13 cellular contexts compared by ENCODE assay signal in the genomic region with DNA sequence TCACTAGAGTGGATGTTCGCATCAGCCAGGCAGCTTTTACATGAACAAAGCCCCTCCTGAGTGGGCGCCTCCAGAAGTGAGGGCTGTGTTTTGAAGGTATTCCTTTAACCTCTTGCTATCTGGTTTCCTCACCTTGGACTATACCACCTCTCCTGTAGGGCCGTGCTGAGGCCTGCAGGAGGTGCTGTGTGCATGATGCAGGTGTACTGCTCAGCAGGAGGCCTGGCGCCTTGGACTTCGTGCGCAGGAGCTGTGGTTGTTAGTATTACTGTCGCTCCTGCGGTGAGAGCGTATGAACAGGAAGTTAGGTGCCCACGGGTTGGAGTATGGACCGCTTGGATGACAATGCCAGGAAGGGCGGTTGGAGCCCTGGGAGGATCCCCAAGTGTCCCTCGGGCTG.
DNase-seq lines count a peak whose midpoint lies in the region; FAIRE-seq and TF ChIP-seq lines count a peak whose summit lies in the region.
"Had no signal": no experiment of that assay in that cellular context is flagged by ENCODE, and none has a peak within 500 bp of the region (broad histone marks: within the 10 kb centered on the region; RNA-seq: fewer than 3 reads in every experiment).

No MANE protein-coding gene starts in this region.

- no peaks in the 10 kb centered on the region for H3K36me3 ChIP-seq in bronchial epithelial cell (ENCODE audit: control insufficient read depth, insufficient read depth, low read length)
- H3K36me3 ChIP-seq in mesendoderm (ENCODE audit: control insufficient read depth, insufficient read depth, low read length), result no peaks in the 10 kb centered on the region
- no peaks in the 10 kb centered on the region for H3K36me3 ChIP-seq in testis (ENCODE audit: low read depth, missing control alignments)
- no peaks in the 10 kb centered on the region for H3K36me3 ChIP-seq in smooth muscle cell (ENCODE audit: low read depth)
- H3K36me3 ChIP-seq: HAP-1, thoracic aorta had no signal

- no peak for TF ChIP-seq POLR2A in testis (IDR thresholded peaks at IDR 0.05)

- no peak overlapping the region for H2BK5ac ChIP-seq in mesendoderm (ENCODE audit: low read length)

- no peak for FAIRE-seq in bronchial epithelial cell (lab: Jason Lieb, UNC)
- FAIRE-seq: A549 had no signal

- no peak overlapping the region for H2BK120ac ChIP-seq in mesendoderm (ENCODE audit: low read depth, low read length)

- H3K9ac ChIP-seq in mesendoderm (ENCODE audit: low read length) (no peak overlapping the region), smooth muscle cell (ENCODE audit: low read depth) (no peak overlapping the region)

- H3K4me1 ChIP-seq in mesendoderm (ENCODE audit: control insufficient read depth, low read depth, low read length) (no peaks in the 10 kb centered on the region), testis (peaks cover 4% of the 10 kb centered on the region), smooth muscle cell (ENCODE audit: low read depth) (peaks cover 8% of the 10 kb centered on the region)
- H3K4me1 ChIP-seq: A549 had no signal

- no peak overlapping the region for H4K8ac ChIP-seq in mesendoderm (ENCODE audit: low read depth, low read length)

- H3K23ac ChIP-seq in mesendoderm (ENCODE audit: low read length), result no peak overlapping the region

- no peaks in the 10 kb centered on the region for H3F3A ChIP-seq in smooth muscle cell (ENCODE audit: low read depth)

- no peaks in the 10 kb centered on the region for H3K79me1 ChIP-seq in mesendoderm (ENCODE audit: low read length)

- H3K4me3 ChIP-seq in Jurkat, Clone E6-1 (ENCODE audit: low read length), result no peak overlapping the region
- no peak overlapping the region for H3K4me3 ChIP-seq in bronchial epithelial cell (ENCODE audit: low read depth, low read length)
- H3K4me3 ChIP-seq in mesendoderm (ENCODE audit: low read length), result no peak overlapping the region
- no peak overlapping the region for H3K4me3 ChIP-seq in testis
- no peak overlapping the region for H3K4me3 ChIP-seq in smooth muscle cell
- H3K4me3 ChIP-seq: A549, HAP-1, thoracic aorta had no signal

- H2BK15ac ChIP-seq in mesendoderm (replicated peaks; ENCODE audit: low read depth), result no peak overlapping the region

- no peak overlapping the region for H2AK5ac ChIP-seq in mesendoderm (ENCODE audit: low read length)

- no peak overlapping the region for H3K18ac ChIP-seq in mesendoderm (ENCODE audit: low read length)

- no peaks in the 10 kb centered on the region for H3K9me3 ChIP-seq in testis
- no peaks in the 10 kb centered on the region for H3K9me3 ChIP-seq in smooth muscle cell (replicated peaks; ENCODE audit: low read depth)
- H3K9me3 ChIP-seq: A549, HAP-1, thoracic aorta had no signal

- H3K27me3 ChIP-seq in bronchial epithelial cell (ENCODE audit: control insufficient read depth, insufficient read depth, low read length) (no peaks in the 10 kb centered on the region), mesendoderm (ENCODE audit: insufficient read depth, low read length, poor library complexity) (no peaks in the 10 kb centered on the region), testis (no peaks in the 10 kb centered on the region), smooth muscle cell (ENCODE audit: low read depth) (no peaks in the 10 kb centered on the region)

- H3K27ac ChIP-seq in mesendoderm (ENCODE audit: low read depth, low read length), result no peak overlapping the region
- no peak overlapping the region for H3K27ac ChIP-seq in testis
- H3K27ac ChIP-seq in smooth muscle cell (ENCODE audit: low read depth), result no peak overlapping the region
- H3K27ac ChIP-seq: A549, thoracic aorta had no signal

- DNase-seq in DMS53 (lab: John Stamatoyannopoulos, UW) (peak; percentile 57), DMS53 treated with DMSO at 0.1 percent for 48 hours (lab: John Stamatoyannopoulos, UW; ENCODE audit: unreplicated experiment) (no peak), bronchial epithelial cell (ENCODE audit: low read depth) (no peak), mesendoderm (peak; percentile 80), testis (no peak), smooth muscle cell (lab: John Stamatoyannopoulos, UW; ENCODE audit: unreplicated experiment) (no peak), KG1 (lab: John Stamatoyannopoulos, UW) (no peak)
- DNase-seq in Jurkat, Clone E6-1 (ENCODE audit: low read depth, low spot score), result peak; percentile 58
- DNase-seq: NK-92 treated with Interleukin-12 subunit alpha and Interleukin-12 subunit beta, amount 100 ng/mL, for 24 hours; stimulated activated CD4-positive, alpha-beta T cell treated with anti-CD3 and anti-CD28 coated beads, Interleukin-2, amount 100 ng/mL, for 48 hours had no signal

- H3K4me2 ChIP-seq in mesendoderm (ENCODE audit: low read length), result no peak overlapping the region
- no peak overlapping the region for H3K4me2 ChIP-seq in smooth muscle cell
- H3K4me2 ChIP-seq: A549 had no signal

- H3K4ac ChIP-seq in mesendoderm (ENCODE audit: low read depth, low read length), result no peak overlapping the region

- TF ChIP-seq CTCF in bronchial epithelial cell (IDR thresholded peaks at IDR 0.05; ENCODE audit: insufficient read depth, low read length, severe bottlenecking) (peak; percentile 42), testis (IDR thresholded peaks at IDR 0.05) (no peak), smooth muscle cell (IDR thresholded peaks at IDR 0.05; ENCODE audit: borderline replicate concordance, insufficient read depth, poor library complexity, severe bottlenecking) (no peak)

- no CpG with 5 or more reads among the region's 13 CpGs for WGBS in mesendoderm (ENCODE audit: extremely low coverage, insufficient coverage, low lambda C conversion rate)
- 81 to 94% methylated on average over 4 to 13 of the region's 13 CpGs for WGBS in testis, 2 donors
- WGBS in smooth muscle cell (ENCODE audit: low lambda C conversion rate), result 77% methylated on average over 13 of the region's 13 CpGs

- H3K79me2 ChIP-seq in mesendoderm (ENCODE audit: control insufficient read depth, insufficient read depth, low read length) (no peaks in the 10 kb centered on the region), smooth muscle cell (ENCODE audit: low read depth) (no peaks in the 10 kb centered on the region)

- no peak overlapping the region for H4K5ac ChIP-seq in mesendoderm (ENCODE audit: low read length)

- peaks cover 74% of the 10 kb centered on the region for H4K20me1 ChIP-seq in smooth muscle cell (ENCODE audit: low read depth)

- no peak overlapping the region for H2AFZ ChIP-seq in smooth muscle cell (ENCODE audit: low read depth)

- intact Hi-C loops in testis (cut with DNase I; ENCODE audit: low total_unique reads), result no loop called here

- H3K56ac ChIP-seq in mesendoderm (ENCODE audit: low read length), result no peak overlapping the region

Comparison
In these comparisons a context has a peak if more than half of its experiments do, and no peak if none do; other contexts are left out.
1. DNase-seq: peak in DMS53 (single experiment), Jurkat, Clone E6-1 (single experiment) and mesendoderm (single experiment); none in DMS53 treated with DMSO at 0.1 percent for 48 hours (single experiment), bronchial epithelial cell (single experiment), testis (single experiment), smooth muscle cell (single experiment) and KG1 (single experiment).